8 cellular contexts compared by ENCODE assay signal in genomic region chr6:33579828-33580714, GRCh38. TPM values are rescaled to one million over a fixed set of nuclear protein-coding genes. Genes with fewer than 3 reads are reported as not detected.
DNase-seq lines count a peak whose midpoint lies in the region; ATAC-seq and TF ChIP-seq lines count a peak whose summit lies in the region.

BAK1 (minus strand) TSS chr6:33580276; CDS start chr6:33577604, 2,672 bp downstream.

- H3K36me3 Mint-ChIP-seq in activated naive CD8-positive, alpha-beta T cell treated with anti-CD3 and anti-CD28 coated beads, Interleukin-2, amount 50 U/mL, for 24 hours (ENCODE audit: low read depth), result peaks cover 21% of the 10 kb centered on the region

- peak within 1 kb of the TSS; percentile 80 for H4K8ac ChIP-seq in trophoblast cell (ENCODE audit: low read depth, low read length)

- H3K27ac ChIP-seq in cardiac muscle cell, result peak within 1 kb of the TSS; percentile 75
- no peak within 1 kb of the TSS for H3K27ac ChIP-seq in trophoblast cell (ENCODE audit: low read depth, low read length)
- H3K27ac ChIP-seq in transverse colon, result peak within 1 kb of the TSS; percentile 92 to 97 (median 95)

- peak; percentile 78 for ATAC-seq in HG02623 (IDR thresholded peaks at IDR 0.05; ENCODE audit: unreplicated experiment)
- peak; percentile 96 for ATAC-seq in activated naive CD8-positive, alpha-beta T cell treated with anti-CD3 and anti-CD28 coated beads, Interleukin-2, amount 50 U/mL, for 24 hours

- H3K36me3 ChIP-seq in cardiac muscle cell (peaks cover 7% of the 10 kb centered on the region), trophoblast cell (ENCODE audit: control insufficient read depth in 1 of 2, insufficient read depth in 2 of 2, low read length in 2 of 2) (peaks cover 22 to 26% of the 10 kb centered on the region in 2 experiments), transverse colon (peaks cover 0 to 10% (median 5%) of the 10 kb centered on the region in 4 donors)

- peak; percentile 31 for TF ChIP-seq POLR2A in GM10847 (IDR thresholded peaks at IDR 0.05; ENCODE audit: extremely low read depth, insufficient read length)
- TF ChIP-seq POLR2A in transverse colon (IDR thresholded peaks at IDR 0.05), result peak; percentile 98

- WGBS in trophoblast cell (ENCODE audit: extremely low coverage, insufficient coverage, insufficient read length), result no CpG with 5 or more reads among the region's 24 CpGs
- WGBS in transverse colon (ENCODE audit: low coverage in 1 of 2), 2 donors, result 6% methylated on average over 15 of the region's 24 CpGs; no CpG with 5 or more reads in 1 of the 2 donors

- H3K9me3 ChIP-seq in cardiac muscle cell (ENCODE audit: low read depth) (no peaks in the 10 kb centered on the region), trophoblast cell (ENCODE audit: insufficient read depth, low read depth, low read length) (peaks cover 4% of the 10 kb centered on the region), transverse colon (no peaks in the 10 kb centered on the region)

- TF ChIP-seq EP300 in transverse colon (IDR thresholded peaks at IDR 0.05; ENCODE audit: low read depth), result no peak

- H2BK5ac ChIP-seq in trophoblast cell (ENCODE audit: low read depth, low read length, poor library complexity), result peak within 1 kb of the TSS; percentile 51

- peak within 1 kb of the TSS; percentile 15 for H2BK12ac ChIP-seq in trophoblast cell (ENCODE audit: low read length)

- H3K4me3 Mint-ChIP-seq in activated naive CD8-positive, alpha-beta T cell treated with anti-CD3 and anti-CD28 coated beads, Interleukin-2, amount 50 U/mL, for 24 hours, result peak within 1 kb of the TSS; percentile 94

- DNase-seq in NCI-H1105 treated with DMSO at 0.1 percent for 48 hours (lab: John Stamatoyannopoulos, UW), result peak; percentile 91
- peak; percentile 79 to 92 for DNase-seq in SW 1271 (lab: John Stamatoyannopoulos, UW)
- DNase-seq in activated naive CD8-positive, alpha-beta T cell treated with anti-CD3 and anti-CD28 coated beads, Interleukin-2, amount 50 U/mL, for 24 hours, result peak; percentile 87
- DNase-seq in cardiac muscle cell (ENCODE audit: low read depth in 1 of 2, low spot score in 1 of 2), result peak; percentile 91 to 94
- DNase-seq in trophoblast cell, result peak; percentile 80 to 81
- peak; percentile 95 for DNase-seq in transverse colon

- intact Hi-C loops in transverse colon (cut with DNase I; ENCODE audit: low total_unique reads), result no loop called here

- peak within 1 kb of the TSS; percentile 97 for H3K4ac ChIP-seq in trophoblast cell (ENCODE audit: low read depth, low read length)

- H3K9ac ChIP-seq in trophoblast cell (ENCODE audit: low read length), result peak within 1 kb of the TSS; percentile 92

- H3K23ac ChIP-seq in trophoblast cell (ENCODE audit: low read length), result no peak within 1 kb of the TSS

- H3K4me2 ChIP-seq in trophoblast cell (ENCODE audit: low read length), result peak within 1 kb of the TSS; percentile 93

- TF ChIP-seq CTCF in cardiac muscle cell (IDR thresholded peaks at IDR 0.05; ENCODE audit: low read depth, low read length) (peak; percentile 58), transverse colon (IDR thresholded peaks at IDR 0.05) (peak; percentile 47 to 75 (median 58))

- peak within 1 kb of the TSS; percentile 80 for H4K91ac ChIP-seq in trophoblast cell (ENCODE audit: low read depth, low read length)

- H3K79me2 ChIP-seq in trophoblast cell (ENCODE audit: control insufficient read depth, insufficient read depth, low read length, poor library complexity), result peaks cover 9% of the 10 kb centered on the region

- peak within 1 kb of the TSS; percentile 91 for H3K27ac Mint-ChIP-seq in activated naive CD8-positive, alpha-beta T cell treated with anti-CD3 and anti-CD28 coated beads, Interleukin-2, amount 50 U/mL, for 24 hours

- peak within 1 kb of the TSS; percentile 98 for H2AK5ac ChIP-seq in trophoblast cell (ENCODE audit: low read length)

- H3K4me1 ChIP-seq in cardiac muscle cell (ENCODE audit: low read depth) (peaks cover 7% of the 10 kb centered on the region), trophoblast cell (ENCODE audit: control insufficient read depth in 1 of 2, insufficient read depth in 2 of 2, low read length in 2 of 2) (peaks cover 4 to 10% of the 10 kb centered on the region in 2 experiments), transverse colon (peaks cover 5 to 36% (median 33%) of the 10 kb centered on the region in 4 donors)

- no peaks in the 10 kb centered on the region for H3K27me3 Mint-ChIP-seq in activated naive CD8-positive, alpha-beta T cell treated with anti-CD3 and anti-CD28 coated beads, Interleukin-2, amount 50 U/mL, for 24 hours

- peak within 1 kb of the TSS; percentile 91 for H2AFZ ChIP-seq in trophoblast cell (ENCODE audit: insufficient read depth, low read length, poor library complexity)

- in situ Hi-C loops in transverse colon (cut with MboI; ENCODE audit: low pct_ligation_motif_present in 1 of 4, low pct_unique_long_range_greater_than_20kb in 1 of 4, low sequenced_read_pairs in 3 of 4), result loop anchor here in 1 of 4 donors (10.0 kb wide), 1 partner anchor 125 kb away; no protein-coding TSS in a partner anchor

- H3K27me3 ChIP-seq in cardiac muscle cell (no peaks in the 10 kb centered on the region), trophoblast cell (ENCODE audit: insufficient read depth, low read length) (no peaks in the 10 kb centered on the region), transverse colon (no peaks in the 10 kb centered on the region)

- H3K4me1 Mint-ChIP-seq in activated naive CD8-positive, alpha-beta T cell treated with anti-CD3 and anti-CD28 coated beads, Interleukin-2, amount 50 U/mL, for 24 hours, result peaks cover 30% of the 10 kb centered on the region

- peak within 1 kb of the TSS; percentile 52 for H4K12ac ChIP-seq in trophoblast cell (ENCODE audit: low read depth, low read length)

- H2BK120ac ChIP-seq in trophoblast cell (ENCODE audit: insufficient read depth, low read length, poor library complexity), result peak within 1 kb of the TSS; percentile 6

- H3K18ac ChIP-seq in trophoblast cell (ENCODE audit: low read length), result peak within 1 kb of the TSS; percentile 68

- H3K79me1 ChIP-seq in trophoblast cell (ENCODE audit: low read length), result peaks cover 7% of the 10 kb centered on the region

- peak within 1 kb of the TSS; percentile 70 for H3K14ac ChIP-seq in trophoblast cell (ENCODE audit: low read length)

- no peaks in the 10 kb centered on the region for H3K9me3 Mint-ChIP-seq in activated naive CD8-positive, alpha-beta T cell treated with anti-CD3 and anti-CD28 coated beads, Interleukin-2, amount 50 U/mL, for 24 hours

- H3K4me3 ChIP-seq in cardiac muscle cell (peak within 1 kb of the TSS; percentile 61), trophoblast cell (ENCODE audit: low read depth, low read length) (peak within 1 kb of the TSS; percentile 79), transverse colon (peak within 1 kb of the TSS; percentile 73 to 90 (median 87))

RNA-seq across cellular contexts. Expression of gene BAK1, which starts in this region (rescaled TPM):
- 39.0 and 60.8 TPM in 2 replicates for total RNA-seq in cardiac muscle cell
- polyA plus RNA-seq in cardiac muscle cell, result 56.1 and 85.3 TPM in 2 replicates
- 10.7 TPM in 2 replicates for polyA plus RNA-seq in trophoblast cell (2013)
- total RNA-seq in transverse colon, result 100 to 1,000 TPM in 1 of 4 donors, 10 to 100 TPM in 3; 52.2 to 134 (median 59.5) TPM
